Comparison of ENCODE assay signal across 8 cellular contexts in genomic region chr17:8173871-8174322, GRCh38. TPM values are rescaled to one million over a fixed set of nuclear protein-coding genes. Genes with fewer than 3 reads are reported as not detected.
DNase-seq lines count a peak whose midpoint lies in the region; ATAC-seq and TF ChIP-seq lines count a peak whose summit lies in the region.

No MANE protein-coding gene starts in this region.

- H3K27me3 ChIP-seq in hepatocyte (no peaks in the 10 kb centered on the region), spleen (replicated peaks in 1 of 7) (no peaks in the 10 kb centered on the region)

- H3K36me3 ChIP-seq in hepatocyte (replicated peaks; ENCODE audit: insufficient read depth, low read depth) (no peaks in the 10 kb centered on the region), spleen (no peaks in the 10 kb centered on the region)

- H3K4me1 ChIP-seq in hepatocyte (ENCODE audit: insufficient read depth) (peaks cover 24% of the 10 kb centered on the region), spleen (peaks cover 23 to 55% (median 46%) of the 10 kb centered on the region in 6 donors)

- no peaks in the 10 kb centered on the region for H4K20me1 ChIP-seq in hepatocyte (ENCODE audit: insufficient read depth, poor library complexity, severe bottlenecking)

- no peak for ATAC-seq in GM18867 (IDR thresholded peaks at IDR 0.05; ENCODE audit: unreplicated experiment)

- no peaks in the 10 kb centered on the region for H3K9me2 ChIP-seq in hepatocyte (replicated peaks; ENCODE audit: insufficient read depth)

- intact Hi-C loops in spleen (cut with DNase I; ENCODE audit: low total_unique reads) = no loop called here

- TF ChIP-seq CTCF in WI38 (IDR thresholded peaks at IDR 0.05; ENCODE audit: low read depth, low read length) (no peak), hepatocyte (IDR thresholded peaks at IDR 0.05; ENCODE audit: poor library complexity) (no peak), spleen (IDR thresholded peaks at IDR 0.05 in 8 of 11, conservative IDR thresholded peaks at IDR 0.05 in 3 of 11) (no peak)

- no peak for TF ChIP-seq POLR2A in spleen (IDR thresholded peaks at IDR 0.05)

- H3K4me2 ChIP-seq in hepatocyte = peak overlapping the region; percentile 75

- H3K9me3 ChIP-seq in hepatocyte (ENCODE audit: low read depth) (no peaks in the 10 kb centered on the region), spleen (no peaks in the 10 kb centered on the region)

- DNase-seq in DMS79 (lab: John Stamatoyannopoulos, UW) = peak; percentile 50
- DNase-seq in DMS79 treated with DMSO at 0.1 percent for 48 hours (lab: John Stamatoyannopoulos, UW) = no peak
- peak; percentile 44 for DNase-seq in hepatocyte (ENCODE audit: low spot score)
- no peak for DNase-seq in spleen
- DNase-seq in stimulated activated CD4-positive, alpha-beta T cell treated with anti-CD3 and anti-CD28 coated beads, Interleukin-2, amount 100 ng/mL, for 24 hours = no peak
- DNase-seq in NCI-H2196 treated with DMSO at 0.1 percent for 48 hours (lab: John Stamatoyannopoulos, UW; ENCODE audit: unreplicated experiment) = no peak

- peak overlapping the region; percentile 79 for H2AFZ ChIP-seq in hepatocyte

- H3K27ac ChIP-seq in hepatocyte = peak overlapping the region; percentile 92
- peak overlapping the region; percentile 90 to 98 (median 96) for H3K27ac ChIP-seq in spleen

- peaks cover 8% of the 10 kb centered on the region for H3K79me2 ChIP-seq in hepatocyte

- 2% methylated on average over 14 of the region's 14 CpGs for WGBS in hepatocyte (ENCODE audit: low lambda C conversion rate, missing lambda C conversion rate)
- WGBS in spleen, 5 donors = 13 to 25% (median 14%) methylated on average over 14 of the region's 14 CpGs

- H3K4me3 ChIP-seq in WI38 (ENCODE audit: low read depth, low read length) (peak overlapping the region; percentile 62), hepatocyte (peak overlapping the region; percentile 43), spleen (peak overlapping the region in 7 of 8 donors; percentile 2 to 61 (median 30))

RNA-seq across cellular contexts. Expression of gene TMEM107, which starts 2.3 kb away (rescaled TPM):
- 21.1 and 25.3 TPM in 2 replicates for total RNA-seq in hepatocyte
- 12.8 and 13.6 TPM in 2 replicates for polyA plus RNA-seq in hepatocyte
- 10 to 100 TPM; 13.0 to 42.2 (median 22.4) TPM for total RNA-seq in spleen
- 10 to 100 TPM in 2 of 3 donors, 1 to 10 TPM in 1; 8.1 to 14.0 (median 11.9) TPM for polyA plus RNA-seq in spleen

RNA-seq across cellular contexts. Expression of gene VAMP2, which starts 11.1 kb away (rescaled TPM):
- total RNA-seq in hepatocyte (8.2 and 8.5 TPM in 2 replicates), spleen (10 to 100 TPM; 37.5 to 94.8 (median 65.7) TPM)
- polyA plus RNA-seq in hepatocyte (44.6 and 85.7 TPM in 2 replicates), spleen (10 to 100 TPM; 38.7 to 57.8 (median 38.8) TPM)

RNA-seq across cellular contexts. Expression of gene BORCS6, which starts 16.1 kb away (rescaled TPM):
- total RNA-seq in hepatocyte (9.4 and 10.7 TPM in 2 replicates), spleen (10 to 100 TPM in 6 of 7 donors, 1 to 10 TPM in 1; 9.5 to 14.6 (median 12.3) TPM)
- polyA plus RNA-seq in hepatocyte (7.7 and 10.2 TPM in 2 replicates), spleen (10 to 100 TPM in 2 of 3 donors, 1 to 10 TPM in 1; 10.0 to 16.5 (median 12.9) TPM)

RNA-seq across cellular contexts. Expression of gene PER1, which starts 21.7 kb away (rescaled TPM):
- 35.3 and 36.5 TPM in 2 replicates for total RNA-seq in hepatocyte
- polyA plus RNA-seq in hepatocyte = 107 and 143 TPM in 2 replicates
- total RNA-seq in spleen = 100 to 1,000 TPM in 2 of 7 donors, 10 to 100 TPM in 5; 68.0 to 213 (median 73.5) TPM
- 10 to 100 TPM; 12.6 to 83.0 (median 17.5) TPM for polyA plus RNA-seq in spleen

RNA-seq across cellular contexts. Expression of gene AURKB, which starts 36.5 kb away (rescaled TPM):
- total RNA-seq in hepatocyte (9.3 and 9.9 TPM in 2 replicates), spleen (10 to 100 TPM in 4 of 7 donors, 1 to 10 TPM in 3; 2.4 to 21.0 (median 10.6) TPM)
- polyA plus RNA-seq in hepatocyte (25.3 and 27.5 TPM in 2 replicates), spleen (10 to 100 TPM in 2 of 3 donors, 1 to 10 TPM in 1; 6.2 to 30.9 (median 10.5) TPM)

Comparison
In these comparisons a context has a peak if more than half of its experiments do, and no peak if none do; other contexts are left out.
1. DNase-seq: peak in DMS79 (single experiment) and hepatocyte (single experiment); none in DMS79 treated with DMSO at 0.1 percent for 48 hours (single experiment), spleen (single experiment), stimulated activated CD4-positive, alpha-beta T cell treated with anti-CD3 and anti-CD28 coated beads, Interleukin-2, amount 100 ng/mL, for 24 hours (0 of 2) and NCI-H2196 treated with DMSO at 0.1 percent for 48 hours (single experiment).
2. Peak in every context shown above with its lines, with median percentiles within 50 percentile points of each other: H3K4me3 ChIP-seq.